In the genomic region with DNA sequence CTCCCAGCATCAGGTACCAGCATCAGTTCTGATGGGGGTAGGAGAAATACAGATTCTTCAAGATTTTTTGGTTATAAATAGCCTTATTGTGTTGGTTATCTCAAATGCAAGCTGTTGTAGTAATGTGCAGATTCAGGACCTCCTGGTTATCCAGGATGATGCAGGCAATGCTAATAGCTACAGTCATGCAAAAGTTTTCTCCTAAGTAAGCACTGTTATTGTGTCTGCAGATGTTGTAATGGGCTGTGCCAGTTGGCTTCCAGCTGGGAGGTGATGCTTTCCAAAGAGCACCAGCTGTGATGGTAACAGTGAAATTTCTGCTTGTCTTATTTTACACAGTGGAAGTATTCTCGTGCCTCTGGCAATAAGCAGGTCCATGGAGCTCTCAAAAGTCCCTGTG, we compare ENCODE assay signal across 21 cellular contexts.
"Had no signal": no experiment of that assay in that cellular context is flagged by ENCODE, and none has a peak within 500 bp of the region (broad histone marks: within the 10 kb centered on the region; RNA-seq: fewer than 3 reads in every experiment).

No MANE protein-coding gene starts in this region.

- H3K4me3 ChIP-seq: body of pancreas, colonic mucosa, lung, thoracic aorta had no signal

- FAIRE-seq: islet of Langerhans, urothelium cell line had no signal

- H3K4me1 Mint-ChIP-seq: activated CD4-positive, alpha-beta T cell treated with anti-CD3 and anti-CD28 coated beads, Interleukin-2, amount 10 ng/mL, durations not matched to agents 24 days and 14 days; neural crest cell had no signal

- H3K27me3 ChIP-seq: body of pancreas, colonic mucosa had no signal

- H3K36me3 Mint-ChIP-seq: activated naive CD8-positive, alpha-beta T cell had no signal

- ATAC-seq: activated T-cell treated with anti-CD3 and anti-CD28 coated beads, Interleukin-2, amount 50 U/mL, for 72 hours; body of pancreas; esophagus mucosa; left colon; sciatic nerve had no signal

- H3K27ac Mint-ChIP-seq: activated CD4-positive, alpha-beta T cell treated with anti-CD3 and anti-CD28 coated beads, Interleukin-2, amount 10 ng/mL, durations not matched to agents 24 days and 14 days; activated naive CD8-positive, alpha-beta T cell; activated T-cell treated with anti-CD3 and anti-CD28 coated beads, Interleukin-2, amount 50 U/mL, for 72 hours; T-helper 2 cell treated with Interferon-gamma antibody and Interleukin-4, amounts not matched to agents 5 μg/mL and 100 μg/mL, for 36 hours had no signal

- H3K4me3 Mint-ChIP-seq: activated CD4-positive, alpha-beta T cell treated with anti-CD3 and anti-CD28 coated beads, Interleukin-2, amount 10 ng/mL, durations not matched to agents 24 days and 14 days; activated naive CD8-positive, alpha-beta T cell; activated T-cell treated with anti-CD3 and anti-CD28 coated beads, Interleukin-2, amount 50 U/mL, for 72 hours; neural crest cell; T-helper 2 cell treated with Interferon-gamma antibody and Interleukin-4, amounts not matched to agents 5 μg/mL and 100 μg/mL, for 36 hours had no signal

- H3K36me3 ChIP-seq: colonic mucosa, thoracic aorta had no signal

- H3K27ac ChIP-seq: body of pancreas, colonic mucosa, thoracic aorta had no signal

- H3K4me1 ChIP-seq: body of pancreas, colonic mucosa had no signal

- DNase-seq: activated CD4-positive, alpha-beta T cell treated with anti-CD3 and anti-CD28 coated beads, Interleukin-2, amount 10 ng/mL, durations not matched to agents 24 days and 14 days; activated CD4-positive, CD25-positive, alpha-beta regulatory T cell; activated CD8-positive, alpha-beta memory T cell treated with anti-CD3 and anti-CD28 coated beads, Interleukin-2, amount 50 U/mL, for 48 hours; activated gamma-delta T cell; activated T-cell treated with anti-CD3 and anti-CD28 coated beads, Interleukin-2, amount 50 U/mL, for 72 hours; amniotic stem cell; body of pancreas; caudate nucleus; colonic mucosa; hippocampal formation; left colon; midbrain had no signal

- H3K9me3 Mint-ChIP-seq: neural crest cell had no signal

- H3K9me3 ChIP-seq: body of pancreas, colonic mucosa, thoracic aorta had no signal
